In the genomic region with DNA sequence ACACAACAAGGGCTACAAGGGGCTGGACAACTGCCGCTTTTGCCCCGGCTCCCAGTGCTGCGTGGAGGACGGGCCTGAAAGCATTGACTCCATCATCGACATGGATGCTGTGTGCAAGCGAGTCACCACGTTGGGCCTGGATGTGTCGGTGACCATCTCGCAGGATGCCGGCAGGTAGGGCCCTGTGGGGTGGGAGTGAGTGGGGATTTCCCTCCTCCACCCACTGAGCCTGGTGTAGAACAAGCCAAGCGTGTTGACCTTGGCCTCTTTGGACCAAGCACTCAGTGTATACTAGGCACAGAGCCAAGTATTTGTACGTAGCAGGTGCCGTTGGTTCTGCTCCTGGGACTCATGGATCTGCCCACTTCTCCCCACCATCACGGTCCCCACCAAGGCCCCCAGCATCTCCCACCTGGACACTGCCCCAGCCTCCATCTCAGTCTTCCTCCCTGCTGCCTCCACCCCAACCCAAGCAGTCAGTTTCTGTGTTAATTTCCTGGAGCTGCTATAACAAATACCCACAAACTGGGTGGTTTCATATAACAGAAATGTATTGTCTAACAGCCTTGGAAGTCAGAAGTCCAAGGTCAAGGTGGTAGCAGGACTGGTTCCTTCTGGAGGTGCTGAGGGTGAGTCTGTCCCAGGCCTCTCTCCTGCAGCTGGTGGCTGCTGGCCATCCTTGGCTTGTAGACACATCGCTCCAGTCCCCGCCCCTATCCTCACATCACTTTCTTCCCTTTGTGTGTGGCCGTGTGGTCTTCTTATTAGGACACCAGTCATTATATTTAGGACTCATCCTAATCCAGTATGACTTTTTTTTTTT, we compare ENCODE assay signal across 1 cellular context.
TF ChIP-seq lines count a peak whose summit lies in the region.

No MANE protein-coding gene starts in this region.

TF ChIP-seq in HepG2, 621 proteins besides CTCF, POLR2A, EP300 and RAD21 (continued from another document and continues in another):
- TF ChIP-seq MIER2 (CRISPR knock-in tag; IDR thresholded peaks at IDR 0.05) (no peak), MLLT10 (CRISPR knock-in tag; IDR thresholded peaks at IDR 0.05) (no peak), FOSL2 (CRISPR knock-in tag; IDR thresholded peaks at IDR 0.05) (peak; percentile 31; the same call in 1 of the 2 replicates), SETDB1 (CRISPR knock-in tag; IDR thresholded peaks at IDR 0.05; ENCODE audit: borderline replicate concordance) (no peak), PHF20 (CRISPR knock-in tag; IDR thresholded peaks at IDR 0.05) (no peak), ZFX (CRISPR knock-in tag; IDR thresholded peaks at IDR 0.05; ENCODE audit: low read depth) (peak; percentile 57; the same call in 1 of the 2 replicates), ZNF382 (CRISPR knock-in tag; IDR thresholded peaks at IDR 0.05; ENCODE audit: borderline replicate concordance) (no peak), CAMTA2 (CRISPR knock-in tag; IDR thresholded peaks at IDR 0.05; ENCODE audit: borderline replicate concordance) (no peak), ZBTB3 (CRISPR knock-in tag; IDR thresholded peaks at IDR 0.05; ENCODE audit: borderline replicate concordance, low read depth) (no peak), ZNF7 (CRISPR knock-in tag; IDR thresholded peaks at IDR 0.05) (no peak), GATAD1 (CRISPR knock-in tag; IDR thresholded peaks at IDR 0.05) (no peak), MTA1 (CRISPR knock-in tag; IDR thresholded peaks at IDR 0.05; ENCODE audit: borderline replicate concordance) (peak; percentile 82), ERF (CRISPR knock-in tag; IDR thresholded peaks at IDR 0.05) (no peak), NFAT5 (CRISPR knock-in tag; IDR thresholded peaks at IDR 0.05) (no peak), HDAC1 (CRISPR knock-in tag; IDR thresholded peaks at IDR 0.05) (peak; percentile 63), SIX1 (CRISPR knock-in tag; IDR thresholded peaks at IDR 0.05; ENCODE audit: borderline replicate concordance) (no peak), TOE1 (CRISPR knock-in tag; IDR thresholded peaks at IDR 0.05) (no peak), ZHX1 (CRISPR knock-in tag; IDR thresholded peaks at IDR 0.05; ENCODE audit: low read depth) (peak; percentile 70; the same call in 1 of the 2 replicates), SP5 (CRISPR knock-in tag; IDR thresholded peaks at IDR 0.05; ENCODE audit: borderline replicate concordance, low read depth) (no peak), RBM39 (IDR thresholded peaks at IDR 0.05; ENCODE audit: low read depth, low read length, poor library complexity, severe bottlenecking) (no peak), ZBTB7A (CRISPR knock-in tag; IDR thresholded peaks at IDR 0.05) (peak; percentile 86; the same call in 1 of the 2 replicates), ZNF781 (CRISPR knock-in tag; IDR thresholded peaks at IDR 0.05; ENCODE audit: borderline replicate concordance, not compliant biosample characterization) (no peak), SATB2 (CRISPR knock-in tag; IDR thresholded peaks at IDR 0.05) (no peak), SMAD1 (CRISPR knock-in tag; IDR thresholded peaks at IDR 0.05; ENCODE audit: borderline replicate concordance, low read depth) (no peak), ZNF614 (CRISPR knock-in tag; IDR thresholded peaks at IDR 0.05; ENCODE audit: borderline replicate concordance) (no peak), ZNF24 (IDR thresholded peaks at IDR 0.05) (no peak), ATF1 (CRISPR knock-in tag; IDR thresholded peaks at IDR 0.05) (no peak), KDM6A (CRISPR knock-in tag; IDR thresholded peaks at IDR 0.05; ENCODE audit: low read depth) (no peak), HNRNPH1 (optimal IDR thresholded peaks at IDR 0.05; ENCODE audit: low read depth, low read length) (no peak), CBX5 (CRISPR knock-in tag; IDR thresholded peaks at IDR 0.05; ENCODE audit: borderline replicate concordance) (no peak), CCDC6 (CRISPR knock-in tag; IDR thresholded peaks at IDR 0.05) (no peak), KLF12 (CRISPR knock-in tag; IDR thresholded peaks at IDR 0.05; ENCODE audit: borderline replicate concordance) (no peak), ZNF761 (CRISPR knock-in tag; conservative IDR thresholded peaks at IDR 0.05) (no peak), ZNF17 (CRISPR knock-in tag; IDR thresholded peaks at IDR 0.05) (no peak), RFXAP (CRISPR knock-in tag; IDR thresholded peaks at IDR 0.05; ENCODE audit: borderline replicate concordance) (no peak), HNRNPK (IDR thresholded peaks at IDR 0.05; ENCODE audit: low read depth, low read length, poor library complexity, severe bottlenecking) (no peak), ZNF607 (CRISPR knock-in tag; IDR thresholded peaks at IDR 0.05; ENCODE audit: borderline replicate concordance) (peak; percentile 65; the same call in 1 of the 2 replicates), KLF11 (CRISPR knock-in tag; IDR thresholded peaks at IDR 0.05) (no peak), ZNF850 (CRISPR knock-in tag; conservative IDR thresholded peaks at IDR 0.05) (no peak), ELF3 (CRISPR knock-in tag; IDR thresholded peaks at IDR 0.05) (0 out of 2 replicates have a peak, but pooled peaks have one; percentile 18), ZNF790 (CRISPR knock-in tag; IDR thresholded peaks at IDR 0.05; ENCODE audit: borderline replicate concordance) (no peak), ZNF740 (CRISPR knock-in tag; IDR thresholded peaks at IDR 0.05) (no peak), RELA (CRISPR knock-in tag; IDR thresholded peaks at IDR 0.05) (peak; percentile 74; the same call in 1 of the 2 replicates), ZNF282 (IDR thresholded peaks at IDR 0.05; ENCODE audit: partially characterized antibody) (no peak), ONECUT2 (CRISPR knock-in tag; IDR thresholded peaks at IDR 0.05) (no peak), EZH2 (conservative IDR thresholded peaks at IDR 0.05; ENCODE audit: low read depth, low read length) (no peak), ZNF724P (CRISPR knock-in tag; IDR thresholded peaks at IDR 0.05; ENCODE audit: borderline replicate concordance) (peak; percentile 37; the same call in 1 of the 2 replicates), PRPF4 (IDR thresholded peaks at IDR 0.05; ENCODE audit: low read depth, low read length, poor library complexity, severe bottlenecking) (no peak), ZFP62 (CRISPR knock-in tag; IDR thresholded peaks at IDR 0.05) (no peak), FOXO1 (CRISPR knock-in tag; IDR thresholded peaks at IDR 0.05) (peak; percentile 61; the same call in 1 of the 2 replicates), HOXA5 (CRISPR knock-in tag; IDR thresholded peaks at IDR 0.05) (no peak), ZNF615 (CRISPR knock-in tag; IDR thresholded peaks at IDR 0.05; ENCODE audit: borderline replicate concordance) (no peak)
- TF ChIP-seq, protein P1, sequence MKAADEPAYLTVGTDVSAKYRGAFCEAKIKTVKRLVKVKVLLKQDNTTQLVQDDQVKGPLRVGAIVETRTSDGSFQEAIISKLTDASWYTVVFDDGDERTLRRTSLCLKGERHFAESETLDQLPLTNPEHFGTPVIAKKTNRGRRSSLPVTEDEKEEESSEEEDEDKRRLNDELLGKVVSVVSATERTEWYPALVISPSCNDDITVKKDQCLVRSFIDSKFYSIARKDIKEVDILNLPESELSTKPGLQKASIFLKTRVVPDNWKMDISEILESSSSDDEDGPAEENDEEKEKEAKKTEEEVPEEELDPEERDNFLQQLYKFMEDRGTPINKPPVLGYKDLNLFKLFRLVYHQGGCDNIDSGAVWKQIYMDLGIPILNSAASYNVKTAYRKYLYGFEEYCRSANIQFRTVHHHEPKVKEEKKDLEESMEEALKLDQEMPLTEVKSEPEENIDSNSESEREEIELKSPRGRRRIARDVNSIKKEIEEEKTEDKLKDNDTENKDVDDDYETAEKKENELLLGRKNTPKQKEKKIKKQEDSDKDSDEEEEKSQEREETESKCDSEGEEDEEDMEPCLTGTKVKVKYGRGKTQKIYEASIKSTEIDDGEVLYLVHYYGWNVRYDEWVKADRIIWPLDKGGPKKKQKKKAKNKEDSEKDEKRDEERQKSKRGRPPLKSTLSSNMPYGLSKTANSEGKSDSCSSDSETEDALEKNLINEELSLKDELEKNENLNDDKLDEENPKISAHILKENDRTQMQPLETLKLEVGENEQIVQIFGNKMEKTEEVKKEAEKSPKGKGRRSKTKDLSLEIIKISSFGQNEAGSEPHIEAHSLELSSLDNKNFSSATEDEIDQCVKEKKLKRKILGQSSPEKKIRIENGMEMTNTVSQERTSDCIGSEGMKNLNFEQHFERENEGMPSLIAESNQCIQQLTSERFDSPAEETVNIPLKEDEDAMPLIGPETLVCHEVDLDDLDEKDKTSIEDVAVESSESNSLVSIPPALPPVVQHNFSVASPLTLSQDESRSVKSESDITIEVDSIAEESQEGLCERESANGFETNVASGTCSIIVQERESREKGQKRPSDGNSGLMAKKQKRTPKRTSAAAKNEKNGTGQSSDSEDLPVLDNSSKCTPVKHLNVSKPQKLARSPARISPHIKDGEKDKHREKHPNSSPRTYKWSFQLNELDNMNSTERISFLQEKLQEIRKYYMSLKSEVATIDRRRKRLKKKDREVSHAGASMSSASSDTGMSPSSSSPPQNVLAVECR (CRISPR knock-in tag; IDR thresholded peaks at IDR 0.05; ENCODE audit: borderline replicate concordance), result peak; percentile 42; the same call in 1 of the 2 replicates
- TF ChIP-seq, protein P2, sequence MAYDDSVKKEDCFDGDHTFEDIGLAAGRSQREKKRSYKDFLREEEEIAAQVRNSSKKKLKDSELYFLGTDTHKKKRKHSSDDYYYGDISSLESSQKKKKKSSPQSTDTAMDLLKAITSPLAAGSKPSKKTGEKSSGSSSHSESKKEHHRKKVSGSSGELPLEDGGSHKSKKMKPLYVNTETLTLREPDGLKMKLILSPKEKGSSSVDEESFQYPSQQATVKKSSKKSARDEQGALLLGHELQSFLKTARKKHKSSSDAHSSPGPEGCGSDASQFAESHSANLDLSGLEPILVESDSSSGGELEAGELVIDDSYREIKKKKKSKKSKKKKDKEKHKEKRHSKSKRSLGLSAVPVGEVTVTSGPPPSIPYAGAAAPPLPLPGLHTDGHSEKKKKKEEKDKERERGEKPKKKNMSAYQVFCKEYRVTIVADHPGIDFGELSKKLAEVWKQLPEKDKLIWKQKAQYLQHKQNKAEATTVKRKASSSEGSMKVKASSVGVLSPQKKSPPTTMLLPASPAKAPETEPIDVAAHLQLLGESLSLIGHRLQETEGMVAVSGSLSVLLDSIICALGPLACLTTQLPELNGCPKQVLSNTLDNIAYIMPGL (CRISPR knock-in tag; IDR thresholded peaks at IDR 0.05; ENCODE audit: borderline replicate concordance in 1 of 2, low read depth in 1 of 2), result no peak
